In genomic region chr7:84710538-84710937, GRCh38 we compare ENCODE assay signal across 2 cellular contexts.
A peak's percentile ranks its signal among the peaks of the same experiment; 100 is the strongest.
DNase-seq lines count a peak whose midpoint lies in the region; ATAC-seq, FAIRE-seq and TF ChIP-seq lines count a peak whose summit lies in the region.
"Not testable (repeated sequence)": the region's sequence is repeated elsewhere in the genome, so short reads cannot be mapped to it uniquely, and the experiment has no call there.

No MANE protein-coding gene starts in this region.

- H3K4me3 ChIP-seq in HEK293 (ENCODE audit: low read depth, low read length); K562: not testable (repeated sequence)

- WGBS in K562 (ENCODE audit: insufficient coverage, low coverage, missing lambda C conversion rate) = 56% methylated on average over 1 of the region's 3 CpGs

- TF ChIP-seq RAD21 in K562 (CRISPR knock-in tag; conservative IDR thresholded peaks at IDR 0.05 in 1 of 2, IDR thresholded peaks at IDR 0.05 in 1 of 2) = not testable (repeated sequence)

- not testable (repeated sequence) for TF ChIP-seq EP300 in K562 (IDR thresholded peaks at IDR 0.05; ENCODE audit: low read length)

- CTCF ChIA-PET in HEK293 (lab: Yijun Ruan, JAX); K562 (lab: Yijun Ruan, JAX; ENCODE audit: low intra/inter-chr PET ratio): not testable (repeated sequence)

- DNase-seq in K562 (ENCODE audit: extremely low read depth in 1 of 4, low spot score in 3 of 4) = not testable (repeated sequence)

- POLR2A ChIA-PET in HEK293 (lab: Yijun Ruan, JAX); K562 (lab: Yijun Ruan, JAX): not testable (repeated sequence)

- H3K9me1 ChIP-seq in K562 (ENCODE audit: control insufficient read depth, insufficient read depth, low read length) = not testable (repeated sequence)

- not testable (repeated sequence) for H2AFZ ChIP-seq in K562 (ENCODE audit: low read depth, low read length)

- ATAC-seq in K562 = not testable (repeated sequence)

- not testable (repeated sequence) for H3K27me3 ChIP-seq in K562 (ENCODE audit: control insufficient read depth in 2 of 2, insufficient read depth in 2 of 2, low read length in 2 of 2)

- not testable (repeated sequence) for H3K4me1 ChIP-seq in HEK293 (ENCODE audit: control insufficient read depth, insufficient read depth, low read length); K562 (replicated peaks in 1 of 2; ENCODE audit: control insufficient read depth in 2 of 2, insufficient read depth in 2 of 2, low read length in 2 of 2)

- not testable (repeated sequence) for TF ChIP-seq POLR2A in K562 (conservative IDR thresholded peaks at IDR 0.05)

- in situ Hi-C loops in K562 (cut with MboI) = not testable (repeated sequence)

- H3K36me3 ChIP-seq in HEK293 (ENCODE audit: control insufficient read depth in 2 of 2, insufficient read depth in 1 of 2, low read length in 2 of 2); K562 (ENCODE audit: control insufficient read depth, insufficient read depth, low read length): not testable (repeated sequence)

- FAIRE-seq in K562 (lab: Jason Lieb, UNC) = not testable (repeated sequence)

- H4K20me1 ChIP-seq in K562 (replicated peaks; ENCODE audit: control insufficient read depth, insufficient read depth, low read length) = not testable (repeated sequence)

- intact Hi-C loops in K562 (cut with micrococcal nuclease) = not testable (repeated sequence)

- BruUV-seq in K562 (replicated peaks; lab: Mats Ljungman, UMichigan) = not testable (repeated sequence)

- H3K27ac ChIP-seq in HEK293 (ENCODE audit: extremely low read depth, low read depth, low read length); K562 (ENCODE audit: extremely low read depth, low read depth, low read length): not testable (repeated sequence)

- not testable (repeated sequence) for H3K4me2 ChIP-seq in K562 (ENCODE audit: insufficient read depth, low read length)

- not testable (repeated sequence) for TF ChIP-seq CTCF in HEK293 (tag by site-specific recombination; IDR thresholded peaks at IDR 0.05); K562 (IDR thresholded peaks at IDR 0.05 in 2 of 3, conservative IDR thresholded peaks at IDR 0.05 in 1 of 3; ENCODE audit: insufficient read depth in 2 of 3, low read depth in 1 of 3, low read length in 3 of 3)

- not testable (repeated sequence) for H3K9me3 ChIP-seq in HEK293 (ENCODE audit: control insufficient read depth, insufficient read depth, low read depth, low read length); K562 (replicated peaks; ENCODE audit: control insufficient read depth, insufficient read depth, low read depth, low read length)

- not testable (repeated sequence) for H3K79me2 ChIP-seq in K562 (ENCODE audit: control insufficient read depth, insufficient read depth, low read length)

- H3K9ac ChIP-seq in K562 (ENCODE audit: insufficient read depth in 1 of 2, low read depth in 2 of 2, low read length in 2 of 2) = not testable (repeated sequence)

TF ChIP-seq in HEK293, 187 proteins besides CTCF, POLR2A, EP300 and RAD21:
- TF ChIP-seq ZNF146 (tag by site-specific recombination; IDR thresholded peaks at IDR 0.05) = peak; percentile 70; the same call in 1 of the 2 replicates

TF ChIP-seq in K562, 482 proteins besides CTCF, POLR2A, EP300 and RAD21:
- 0 out of 4 replicates have a peak, but pooled peaks of 1 of the 2 experiments have one; percentile 28 for TF ChIP-seq KDM1A (IDR thresholded peaks at IDR 0.05)
- peak; percentile 53 for TF ChIP-seq ZNF146 (CRISPR knock-in tag; IDR thresholded peaks at IDR 0.05; ENCODE audit: unreplicated experiment)
